Comparison of ENCODE assay signal across 1 cellular context in genomic region chr17:2303278-2304188, GRCh38.
TF ChIP-seq lines count a peak whose summit lies in the region.

TSS of gene SMG6 (minus strand) at chr17:2303785. CDS start at chr17:2303720, 65 bp downstream.
TSS of gene SRR (plus strand) at chr17:2303950. CDS start at chr17:2315561, 11,611 bp downstream.

TF ChIP-seq in HEK293, 187 proteins besides CTCF, POLR2A, EP300 and RAD21 (continued from another document and continues in another):
- TF ChIP-seq ZSCAN4 (tag by site-specific recombination; IDR thresholded peaks at IDR 0.05), result no peak
- TF ChIP-seq ZNF791 (tag by site-specific recombination; IDR thresholded peaks at IDR 0.05), result no peak
- TF ChIP-seq ZBTB26 (tag by site-specific recombination; optimal IDR thresholded peaks at IDR 0.05), result peak; percentile 98
- TF ChIP-seq INSM2 (tag by site-specific recombination; IDR thresholded peaks at IDR 0.05), result peak; percentile 25; the same call in 1 of the 2 replicates
- TF ChIP-seq ZNF2 (tag by site-specific recombination; IDR thresholded peaks at IDR 0.05), result 0 out of 2 replicates have a peak, but pooled peaks have one; percentile 27
- 0 out of 2 replicates have a peak, but pooled peaks have one; percentile 74 for TF ChIP-seq ZFP37 (tag by site-specific recombination; IDR thresholded peaks at IDR 0.05)
- TF ChIP-seq SETDB1 (IDR thresholded peaks at IDR 0.05; ENCODE audit: insufficient read length, low read length), result no peak
- TF ChIP-seq ZNF518A (tag by site-specific recombination; conservative IDR thresholded peaks at IDR 0.05; ENCODE audit: low read depth), result no peak
- no peak for TF ChIP-seq ZNF248 (tag by site-specific recombination; IDR thresholded peaks at IDR 0.05)
- TF ChIP-seq ZNF302 (tag by site-specific recombination; IDR thresholded peaks at IDR 0.05; ENCODE audit: low read depth), result no peak
- no peak for TF ChIP-seq ZNF747 (tag by site-specific recombination; IDR thresholded peaks at IDR 0.05)
- TF ChIP-seq ZNF624 (tag by site-specific recombination; IDR thresholded peaks at IDR 0.05), result no peak
- peak; percentile 49; the same call in 1 of the 2 replicates for TF ChIP-seq ZNF76 (tag by site-specific recombination; IDR thresholded peaks at IDR 0.05; ENCODE audit: borderline replicate concordance, low read depth)
- no peak for TF ChIP-seq ZNF112 (tag by site-specific recombination; IDR thresholded peaks at IDR 0.05)
- TF ChIP-seq GFI1B (tag by site-specific recombination; IDR thresholded peaks at IDR 0.05), result no peak
- TF ChIP-seq HOXA7 (CRISPR knock-in tag; IDR thresholded peaks at IDR 0.05; ENCODE audit: borderline replicate concordance), result no peak
- no peak for TF ChIP-seq GLI2 (tag by site-specific recombination; IDR thresholded peaks at IDR 0.05; ENCODE audit: borderline replicate concordance, low read depth)
- peak; percentile 18; the same call in 1 of the 2 replicates for TF ChIP-seq PRDM4 (tag by site-specific recombination; IDR thresholded peaks at IDR 0.05)
- TF ChIP-seq ZNF311 (tag by site-specific recombination; IDR thresholded peaks at IDR 0.05; ENCODE audit: borderline replicate concordance), result no peak
- no peak for TF ChIP-seq ZNF169 (tag by site-specific recombination; IDR thresholded peaks at IDR 0.05)
- TF ChIP-seq ZNF555 (tag by site-specific recombination; conservative IDR thresholded peaks at IDR 0.05), result no peak
- no peak for TF ChIP-seq ZNF280C (tag by site-specific recombination; IDR thresholded peaks at IDR 0.05)
- TF ChIP-seq SP7 (tag by site-specific recombination; IDR thresholded peaks at IDR 0.05), result peak; percentile 68
- TF ChIP-seq ZSCAN5A (tag by site-specific recombination; IDR thresholded peaks at IDR 0.05), result peak; percentile 54; the same call in 1 of the 2 replicates
- peak; percentile 94 for TF ChIP-seq KLF9 (tag by site-specific recombination; IDR thresholded peaks at IDR 0.05; ENCODE audit: low read depth)
- TF ChIP-seq ZBTB17 (tag by site-specific recombination; IDR thresholded peaks at IDR 0.05), result peak; percentile 89
- peak; percentile 43; the same call in 1 of the 2 replicates for TF ChIP-seq ZNF324 (tag by site-specific recombination; IDR thresholded peaks at IDR 0.05)
- peak; percentile 10; the same call in 1 of the 2 replicates for TF ChIP-seq ZNF629 (tag by site-specific recombination; IDR thresholded peaks at IDR 0.05)
- TF ChIP-seq AEBP2 (tag by site-specific recombination; IDR thresholded peaks at IDR 0.05; ENCODE audit: borderline replicate concordance), result no peak
- peak; percentile 13; the same call in 1 of the 2 replicates for TF ChIP-seq PBX3 (CRISPR knock-in tag; IDR thresholded peaks at IDR 0.05)
- peak; percentile 64; the same call in 1 of the 2 replicates for TF ChIP-seq BCL11A (tag by site-specific recombination; IDR thresholded peaks at IDR 0.05; ENCODE audit: low read depth)
- TF ChIP-seq ZNF362 (tag by site-specific recombination; IDR thresholded peaks at IDR 0.05), result 0 out of 2 replicates have a peak, but pooled peaks have one; percentile 65
- TF ChIP-seq ZNF121 (tag by site-specific recombination; IDR thresholded peaks at IDR 0.05), result no peak
- no peak for TF ChIP-seq ZBTB21 (tag by site-specific recombination; IDR thresholded peaks at IDR 0.05)
- TF ChIP-seq EGR2 (tag by site-specific recombination; IDR thresholded peaks at IDR 0.05; ENCODE audit: low read depth), result peak; percentile 81; the same call in 1 of the 2 replicates
- TF ChIP-seq ZNF19 (tag by site-specific recombination; IDR thresholded peaks at IDR 0.05; ENCODE audit: low read depth), result no peak
- TF ChIP-seq ZBTB6 (tag by site-specific recombination; IDR thresholded peaks at IDR 0.05), result peak; percentile 42; the same call in 1 of the 2 replicates
